ENCODE assay signal across 8 cellular contexts in the genomic region with DNA sequence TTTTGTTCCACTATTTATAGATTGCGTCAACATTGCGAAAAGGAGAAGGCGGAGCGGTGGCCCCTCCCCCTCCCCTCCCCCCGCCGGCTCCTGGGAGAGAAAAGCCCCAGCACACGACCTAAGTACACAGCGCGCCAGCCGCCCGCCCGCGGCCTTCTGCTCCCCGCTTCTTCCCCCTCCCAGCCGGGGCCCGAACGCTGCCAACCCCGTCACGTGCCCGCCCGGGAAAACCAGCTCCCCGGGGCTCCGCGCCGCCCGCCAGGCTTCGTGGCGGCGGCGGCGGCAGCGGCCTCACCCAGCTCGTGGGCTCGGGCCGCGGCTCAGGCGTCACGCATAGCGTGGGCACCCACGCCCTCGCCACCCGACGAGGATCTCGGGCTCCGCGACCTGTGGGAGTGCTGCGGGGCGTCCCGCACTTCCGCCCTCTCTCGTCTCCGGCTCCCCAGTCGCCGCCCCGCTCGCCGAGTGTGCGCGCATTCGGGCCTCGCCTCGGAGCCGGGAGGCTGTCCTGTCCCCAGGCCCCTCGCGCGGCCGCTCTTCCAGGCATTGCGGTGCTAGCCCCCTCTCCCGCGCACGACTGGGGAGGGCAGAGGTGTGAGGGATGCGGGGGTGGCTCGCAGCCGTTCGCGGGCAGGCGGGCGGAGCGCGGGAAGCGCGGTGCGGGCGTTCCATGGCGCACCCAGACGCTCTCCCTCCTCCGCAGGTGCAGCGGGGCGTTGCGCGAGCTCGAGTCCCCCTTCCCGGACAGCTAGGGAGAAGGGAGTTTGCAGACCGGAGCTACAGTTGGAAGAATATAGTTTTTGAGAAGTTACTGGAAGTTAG.
A peak's percentile ranks its signal among the peaks of the same experiment; 100 is the strongest.
DNase-seq lines count a peak whose midpoint lies in the region; ATAC-seq and TF ChIP-seq lines count a peak whose summit lies in the region.

No MANE protein-coding gene starts in this region.

- H4K20me1 ChIP-seq in OCI-LY1 (ENCODE audit: insufficient read depth, low read length) = no peaks in the 10 kb centered on the region

- H3K9ac ChIP-seq in OCI-LY1 (ENCODE audit: low read length) (peak overlapping the region; percentile 100), endodermal cell (ENCODE audit: extremely low read depth, low read length, poor library complexity, severe bottlenecking) (no peak overlapping the region)

- peak overlapping the region; percentile 84 for H3K4me2 ChIP-seq in OCI-LY1 (ENCODE audit: low read length)

- H3K4me1 Mint-ChIP-seq in endodermal cell = peaks cover 55% of the 10 kb centered on the region

- TF ChIP-seq EP300 in Ishikawa (IDR thresholded peaks at IDR 0.05; ENCODE audit: borderline replicate concordance) = no peak

- peaks cover 28% of the 10 kb centered on the region for H3K36me3 ChIP-seq in OCI-LY1 (ENCODE audit: insufficient read depth, low read length)
- H3K36me3 ChIP-seq in endodermal cell (ENCODE audit: control insufficient read depth, insufficient read depth, low read length) = no peaks in the 10 kb centered on the region

- no peaks in the 10 kb centered on the region for H3K9me2 ChIP-seq in OCI-LY1 (ENCODE audit: low read depth, low read length)

- peaks cover 32% of the 10 kb centered on the region for H3K79me2 ChIP-seq in OCI-LY1 (ENCODE audit: insufficient read depth, low read length)

- no peak overlapping the region for H2AFZ ChIP-seq in OCI-LY1 (ENCODE audit: low read length)

- TF ChIP-seq POLR2A in GM18526 (IDR thresholded peaks at IDR 0.05; ENCODE audit: extremely low read depth, insufficient read length) = peak; percentile 27

- H3F3A ChIP-seq in OCI-LY1 (ENCODE audit: insufficient read depth, low read length) = 0 out of 2 replicates have a peak, but pooled peaks cover 3% of the 10 kb centered on the region

- H3K9me3 Mint-ChIP-seq in endodermal cell = no peaks in the 10 kb centered on the region

- DNase-seq in activated T-cell treated with anti-CD3 and anti-CD28 coated beads for 1 hour (ENCODE audit: low read depth) (peak; percentile 85), endodermal cell (peak; percentile 86), mesenteric fat pad (ENCODE audit: low spot score) (peak; percentile 97)
- peak; percentile 77 for DNase-seq in stimulated activated CD8-positive, alpha-beta memory T cell treated with anti-CD3 and anti-CD28 coated beads, Interleukin-12 subunit alpha, Interleukin-12 subunit beta, amount 100 ng/mL, for 4 hours (ENCODE audit: low read depth)

- H3K4me3 Mint-ChIP-seq in endodermal cell = peak overlapping the region; percentile 61

- TF ChIP-seq CTCF in OCI-LY1 (IDR thresholded peaks at IDR 0.05; ENCODE audit: low read length) = no peak
- no peak for TF ChIP-seq CTCF in endodermal cell (conservative IDR thresholded peaks at IDR 0.05)

- no peak for ATAC-seq in GM19328 (IDR thresholded peaks at IDR 0.05; ENCODE audit: unreplicated experiment)

- H3K4me1 ChIP-seq in OCI-LY1 (ENCODE audit: insufficient read depth, low read length, severe bottlenecking) = peaks cover 68% of the 10 kb centered on the region
- H3K4me1 ChIP-seq in endodermal cell (ENCODE audit: control insufficient read depth, insufficient read depth, low read length) = peaks cover 26% of the 10 kb centered on the region

- no peak overlapping the region for H3K27ac Mint-ChIP-seq in endodermal cell

- no peak for TF ChIP-seq RAD21 in Ishikawa (IDR thresholded peaks at IDR 0.05; ENCODE audit: low read depth)

- peak overlapping the region; percentile 99 for H3K4me3 ChIP-seq in OCI-LY1 (ENCODE audit: low read depth, low read length, poor library complexity, severe bottlenecking)
- H3K4me3 ChIP-seq in endodermal cell (ENCODE audit: low read length) = peak overlapping the region; percentile 85

- H3K27me3 ChIP-seq in OCI-LY1 (ENCODE audit: insufficient read depth, low read length) (no peaks in the 10 kb centered on the region), endodermal cell (ENCODE audit: control insufficient read depth, insufficient read depth, low read length, poor library complexity, severe bottlenecking) (peaks cover 84% of the 10 kb centered on the region)

- H3K9me3 ChIP-seq in OCI-LY1 (ENCODE audit: low read length) (no peaks in the 10 kb centered on the region), endodermal cell (ENCODE audit: control insufficient read depth, low read length) (no peaks in the 10 kb centered on the region)

- peak overlapping the region; percentile 95 for H3K27ac ChIP-seq in OCI-LY1 (ENCODE audit: low read depth, low read length, poor library complexity, severe bottlenecking)
- H3K27ac ChIP-seq in endodermal cell (ENCODE audit: low read depth, low read length) = peak overlapping the region; percentile 71

- 0 to 2% methylated on average over 8 to 90 of the region's 94 CpGs for WGBS in endodermal cell (ENCODE audit: insufficient coverage in 1 of 2, insufficient read length in 1 of 2), 2 experiments

- H3K27me3 Mint-ChIP-seq in endodermal cell (ENCODE audit: insufficient read depth) = peaks cover 83% of the 10 kb centered on the region

- no peaks in the 10 kb centered on the region for H3K36me3 Mint-ChIP-seq in endodermal cell (ENCODE audit: low read depth)

TF ChIP-seq in Ishikawa, 13 proteins besides CTCF, POLR2A, EP300 and RAD21:
- no peak for TF ChIP-seq ZBTB7A (IDR thresholded peaks at IDR 0.05; ENCODE audit: low read depth)
- TF ChIP-seq YY1 (IDR thresholded peaks at IDR 0.05; ENCODE audit: low read depth) = peak; percentile 26; the same call in 1 of the 2 replicates
- peak; percentile 60 for TF ChIP-seq CEBPB (IDR thresholded peaks at IDR 0.05)
- TF ChIP-seq CREB1 (IDR thresholded peaks at IDR 0.05; ENCODE audit: low read depth) = no peak
- TF ChIP-seq, protein P1, sequence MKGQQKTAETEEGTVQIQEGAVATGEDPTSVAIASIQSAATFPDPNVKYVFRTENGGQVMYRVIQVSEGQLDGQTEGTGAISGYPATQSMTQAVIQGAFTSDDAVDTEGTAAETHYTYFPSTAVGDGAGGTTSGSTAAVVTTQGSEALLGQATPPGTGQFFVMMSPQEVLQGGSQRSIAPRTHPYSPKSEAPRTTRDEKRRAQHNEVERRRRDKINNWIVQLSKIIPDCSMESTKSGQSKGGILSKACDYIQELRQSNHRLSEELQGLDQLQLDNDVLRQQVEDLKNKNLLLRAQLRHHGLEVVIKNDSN (IDR thresholded peaks at IDR 0.05) = peak; percentile 94
- no peak for TF ChIP-seq FOXM1 (IDR thresholded peaks at IDR 0.05; ENCODE audit: borderline replicate concordance, low read depth)
- TF ChIP-seq EGR1 (IDR thresholded peaks at IDR 0.05) = peak; percentile 69; the same call in 1 of the 2 replicates
- peak; percentile 51 for TF ChIP-seq TAF1 (IDR thresholded peaks at IDR 0.05; ENCODE audit: low read depth)
- TF ChIP-seq, protein P2, sequence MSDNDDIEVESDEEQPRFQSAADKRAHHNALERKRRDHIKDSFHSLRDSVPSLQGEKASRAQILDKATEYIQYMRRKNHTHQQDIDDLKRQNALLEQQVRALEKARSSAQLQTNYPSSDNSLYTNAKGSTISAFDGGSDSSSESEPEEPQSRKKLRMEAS (IDR thresholded peaks at IDR 0.05) = peak; percentile 87
- TF ChIP-seq NFIC (IDR thresholded peaks at IDR 0.05) = peak; percentile 61
- TF ChIP-seq TEAD4 (IDR thresholded peaks at IDR 0.05) = no peak
- TF ChIP-seq, protein P3, sequence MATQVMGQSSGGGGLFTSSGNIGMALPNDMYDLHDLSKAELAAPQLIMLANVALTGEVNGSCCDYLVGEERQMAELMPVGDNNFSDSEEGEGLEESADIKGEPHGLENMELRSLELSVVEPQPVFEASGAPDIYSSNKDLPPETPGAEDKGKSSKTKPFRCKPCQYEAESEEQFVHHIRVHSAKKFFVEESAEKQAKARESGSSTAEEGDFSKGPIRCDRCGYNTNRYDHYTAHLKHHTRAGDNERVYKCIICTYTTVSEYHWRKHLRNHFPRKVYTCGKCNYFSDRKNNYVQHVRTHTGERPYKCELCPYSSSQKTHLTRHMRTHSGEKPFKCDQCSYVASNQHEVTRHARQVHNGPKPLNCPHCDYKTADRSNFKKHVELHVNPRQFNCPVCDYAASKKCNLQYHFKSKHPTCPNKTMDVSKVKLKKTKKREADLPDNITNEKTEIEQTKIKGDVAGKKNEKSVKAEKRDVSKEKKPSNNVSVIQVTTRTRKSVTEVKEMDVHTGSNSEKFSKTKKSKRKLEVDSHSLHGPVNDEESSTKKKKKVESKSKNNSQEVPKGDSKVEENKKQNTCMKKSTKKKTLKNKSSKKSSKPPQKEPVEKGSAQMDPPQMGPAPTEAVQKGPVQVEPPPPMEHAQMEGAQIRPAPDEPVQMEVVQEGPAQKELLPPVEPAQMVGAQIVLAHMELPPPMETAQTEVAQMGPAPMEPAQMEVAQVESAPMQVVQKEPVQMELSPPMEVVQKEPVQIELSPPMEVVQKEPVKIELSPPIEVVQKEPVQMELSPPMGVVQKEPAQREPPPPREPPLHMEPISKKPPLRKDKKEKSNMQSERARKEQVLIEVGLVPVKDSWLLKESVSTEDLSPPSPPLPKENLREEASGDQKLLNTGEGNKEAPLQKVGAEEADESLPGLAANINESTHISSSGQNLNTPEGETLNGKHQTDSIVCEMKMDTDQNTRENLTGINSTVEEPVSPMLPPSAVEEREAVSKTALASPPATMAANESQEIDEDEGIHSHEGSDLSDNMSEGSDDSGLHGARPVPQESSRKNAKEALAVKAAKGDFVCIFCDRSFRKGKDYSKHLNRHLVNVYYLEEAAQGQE (IDR thresholded peaks at IDR 0.05; ENCODE audit: low read depth) = no peak
